ENCODE assay signal across 8 cellular contexts in genomic region chr1:91282695-91283420, GRCh38.
DNase-seq lines count a peak whose midpoint lies in the region; ATAC-seq and TF ChIP-seq lines count a peak whose summit lies in the region.

No MANE protein-coding gene starts in this region.

- TF ChIP-seq RAD21 in neural cell (conservative IDR thresholded peaks at IDR 0.05) = peak; percentile 79

- H3K36me3 ChIP-seq in fibroblast of lung (ENCODE audit: control insufficient read depth, insufficient read depth, low read length) = no peaks in the 10 kb centered on the region
- no peaks in the 10 kb centered on the region for H3K36me3 ChIP-seq in neural cell (ENCODE audit: insufficient read depth, low read length)
- no peaks in the 10 kb centered on the region for H3K36me3 ChIP-seq in thyroid gland

- no peak for TF ChIP-seq POLR2A in thyroid gland (IDR thresholded peaks at IDR 0.05)

- no peak for TF ChIP-seq EP300 in neural cell (conservative IDR thresholded peaks at IDR 0.05; ENCODE audit: poor library complexity, severe bottlenecking)

- TF ChIP-seq CTCF in fibroblast of lung (conservative IDR thresholded peaks at IDR 0.05 in 1 of 2, IDR thresholded peaks at IDR 0.05 in 1 of 2; ENCODE audit: low read depth in 1 of 2, low read length in 2 of 2) (peak; percentile 73 to 84), neural cell (IDR thresholded peaks at IDR 0.05; ENCODE audit: poor library complexity, severe bottlenecking) (peak; percentile 81), thyroid gland (IDR thresholded peaks at IDR 0.05) (peak; percentile 31 to 85 (median 80))

- H2AFZ ChIP-seq in fibroblast of lung (ENCODE audit: low read length) (no peak overlapping the region), neural cell (ENCODE audit: low read depth, low read length) (no peak overlapping the region)

- H3K79me2 ChIP-seq in fibroblast of lung (ENCODE audit: control insufficient read depth, insufficient read depth, low read length) (no peaks in the 10 kb centered on the region), neural cell (replicated peaks; ENCODE audit: insufficient read depth, low read length) (no peaks in the 10 kb centered on the region)

- H3K9me3 ChIP-seq in fibroblast of lung (ENCODE audit: control insufficient read depth, insufficient read depth, low read depth, low read length) (no peaks in the 10 kb centered on the region), neural cell (ENCODE audit: low read length) (no peaks in the 10 kb centered on the region), thyroid gland (no peaks in the 10 kb centered on the region)

- ATAC-seq in HG03135 (IDR thresholded peaks at IDR 0.05; ENCODE audit: unreplicated experiment) = peak; percentile 60

- intact Hi-C loops in thyroid gland (cut with DNase I) = loop anchor here (10.0 kb wide), 3 partner anchors 122 to 642 kb away; partner anchors contain the start of genes CDC7 and HFM1

- H3K4me1 ChIP-seq in fibroblast of lung (ENCODE audit: control insufficient read depth, extremely low read depth, insufficient read depth, low read length) = no peaks in the 10 kb centered on the region
- H3K4me1 ChIP-seq in thyroid gland = no peaks in the 10 kb centered on the region

- DNase-seq in activated naive CD4-positive, alpha-beta T cell treated with Interleukin-2 at 50 U/mL for 16 hours = peak; percentile 27
- no peak for DNase-seq in activated naive CD4-positive, alpha-beta T cell (lab: John Stamatoyannopoulos, UW)
- DNase-seq in NCI-H748 (lab: John Stamatoyannopoulos, UW; ENCODE audit: unreplicated experiment) (peak; percentile 56), fibroblast of lung (ENCODE audit: low read depth in 2 of 2) (peak; percentile 63 to 85), thyroid gland (peak; percentile 62 to 68)
- DNase-seq in activated CD8-positive, alpha-beta memory T cell treated with anti-CD3 and anti-CD28 coated beads for 4 hours (ENCODE audit: low read depth in 2 of 2) = peak; percentile 4 to 6

- no peaks in the 10 kb centered on the region for H3K27me3 ChIP-seq in fibroblast of lung (ENCODE audit: control insufficient read depth, insufficient read depth, low read length)
- no peaks in the 10 kb centered on the region for H3K27me3 ChIP-seq in neural cell (ENCODE audit: insufficient read depth, low read depth, low read length)
- no peaks in the 10 kb centered on the region for H3K27me3 ChIP-seq in thyroid gland

- no peak overlapping the region for H3K27ac ChIP-seq in fibroblast of lung (ENCODE audit: insufficient read depth, low read length)
- no peak overlapping the region for H3K27ac ChIP-seq in neural cell (ENCODE audit: low read length)
- H3K27ac ChIP-seq in thyroid gland = no peak overlapping the region

- H3K9ac ChIP-seq in fibroblast of lung (ENCODE audit: insufficient read depth, low read length) (no peak overlapping the region), neural cell (ENCODE audit: low read length) (no peak overlapping the region)

- no peaks in the 10 kb centered on the region for H3K9me2 ChIP-seq in neural cell (ENCODE audit: insufficient read depth, low read length)

- no peaks in the 10 kb centered on the region for H4K20me1 ChIP-seq in fibroblast of lung (ENCODE audit: control insufficient read depth, extremely low read depth, insufficient read depth, low read length)
- H4K20me1 ChIP-seq in neural cell (ENCODE audit: insufficient read depth) = no peaks in the 10 kb centered on the region

- peak overlapping the region; percentile 30 for H3K4me2 ChIP-seq in fibroblast of lung (ENCODE audit: extremely low read depth, insufficient read depth, low read length)
- no peak overlapping the region for H3K4me2 ChIP-seq in neural cell (ENCODE audit: low read length)

- WGBS in thyroid gland, 2 donors = 49 to 50% methylated on average over 6 of the region's 6 CpGs

- H3K4me3 ChIP-seq in fibroblast of lung (replicated peaks in 1 of 4; ENCODE audit: control extremely low read depth in 1 of 4, insufficient read depth in 1 of 4, low read depth in 3 of 4, low read length in 4 of 4) (no peak overlapping the region), neural cell (ENCODE audit: low read length) (no peak overlapping the region), thyroid gland (replicated peaks in 1 of 3) (no peak overlapping the region)

- H3F3A ChIP-seq in neural cell (ENCODE audit: insufficient read depth, low read length, poor library complexity, severe bottlenecking) = peaks cover 4% of the 10 kb centered on the region

TF ChIP-seq in neural cell, 6 proteins besides CTCF, POLR2A, EP300 and RAD21:
- TF ChIP-seq TAF1 (IDR thresholded peaks at IDR 0.05; ENCODE audit: low read depth) (no peak), MXI1 (conservative IDR thresholded peaks at IDR 0.05; ENCODE audit: poor library complexity, severe bottlenecking) (no peak), SMC3 (conservative IDR thresholded peaks at IDR 0.05; ENCODE audit: poor library complexity) (peak; percentile 83)

Comparison
In these comparisons a context has a peak if more than half of its experiments do, and no peak if none do; other contexts are left out.
1. DNase-seq: peak in activated naive CD4-positive, alpha-beta T cell treated with Interleukin-2 at 50 U/mL for 16 hours (single experiment), NCI-H748 (single experiment), activated CD8-positive, alpha-beta memory T cell treated with anti-CD3 and anti-CD28 coated beads for 4 hours (2 of 2), fibroblast of lung (2 of 2) and thyroid gland (2 of 2); none in activated naive CD4-positive, alpha-beta T cell (0 of 4).
2. Peak in every context shown above with its lines, with median percentiles within 50 percentile points of each other: CTCF ChIP-seq.